Comparison of ENCODE assay signal across 8 cellular contexts in the genomic region with DNA sequence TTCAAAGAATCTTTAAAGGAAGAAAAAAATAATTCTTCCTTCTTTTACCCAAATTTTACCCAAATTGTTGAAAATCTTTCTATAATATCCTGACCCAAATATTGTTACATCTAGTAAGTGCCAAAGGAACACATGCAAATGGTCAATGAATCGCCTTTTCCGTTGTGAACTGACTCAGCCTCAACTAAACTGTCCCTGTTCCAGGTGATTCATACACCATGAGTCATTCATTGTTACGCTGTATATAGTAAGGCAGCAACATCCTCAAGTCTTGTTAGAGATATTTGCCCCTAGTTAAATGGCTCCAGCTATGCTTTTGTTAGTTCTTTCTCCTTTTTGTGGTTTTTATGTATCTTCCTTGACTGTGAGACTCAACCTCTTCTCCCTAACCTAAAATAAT. TPM values are rescaled to one million over a fixed set of nuclear protein-coding genes. Genes with fewer than 3 reads are reported as not detected.
DNase-seq lines count a peak whose midpoint lies in the region; ATAC-seq and TF ChIP-seq lines count a peak whose summit lies in the region.

No MANE protein-coding gene starts in this region.

- peak overlapping the region; percentile 47 for H3K4me3 Mint-ChIP-seq in activated CD8-positive, alpha-beta memory T cell treated with anti-CD3 and anti-CD28 coated beads, Interleukin-2, amount 10 ng/mL, durations not matched to agents 7 days and 5 days
- H3K4me3 Mint-ChIP-seq in T-helper 1 cell treated with Interleukin-12 subunit alpha and Interleukin-12 subunit beta and Interleukin-4 antibody, amounts not matched to agents 30 μg/mL and 1 μg/mL, for 36 hours: peak overlapping the region; percentile 39

- no peaks in the 10 kb centered on the region for H3K27me3 Mint-ChIP-seq in activated CD8-positive, alpha-beta memory T cell treated with anti-CD3 and anti-CD28 coated beads, Interleukin-2, amount 10 ng/mL, durations not matched to agents 7 days and 5 days
- H3K27me3 Mint-ChIP-seq in T-helper 1 cell treated with Interleukin-12 subunit alpha and Interleukin-12 subunit beta and Interleukin-4 antibody, amounts not matched to agents 30 μg/mL and 1 μg/mL, for 36 hours (ENCODE audit: low read depth): no peaks in the 10 kb centered on the region

- no peak for TF ChIP-seq CTCF in fibroblast of mammary gland (conservative IDR thresholded peaks at IDR 0.05; ENCODE audit: control insufficient read depth, insufficient read depth, low read depth, low read length)

- H3K27ac ChIP-seq in skeletal muscle tissue (ENCODE audit: low read depth, low read length): peak overlapping the region; percentile 14

- peaks cover 5 to 19% (median 9%) of the 10 kb centered on the region in 3 donors for H3K4me1 ChIP-seq in skeletal muscle tissue (ENCODE audit: control insufficient read depth in 3 of 3, insufficient read depth in 3 of 3, low read length in 3 of 3)

- H3K36me3 ChIP-seq in skeletal muscle tissue (ENCODE audit: control insufficient read depth in 3 of 3, insufficient read depth in 3 of 3, low read length in 3 of 3): peaks cover 3 to 8% (median 5%) of the 10 kb centered on the region in 3 donors

- ATAC-seq in activated CD8-positive, alpha-beta memory T cell treated with anti-CD3 and anti-CD28 coated beads, Interleukin-2, amount 10 ng/mL, durations not matched to agents 7 days and 5 days: peak; percentile 75
- ATAC-seq in HG03108 (IDR thresholded peaks at IDR 0.05; ENCODE audit: unreplicated experiment) (peak; percentile 57), GM19455 (IDR thresholded peaks at IDR 0.05; ENCODE audit: unreplicated experiment) (no peak), HG03159 (IDR thresholded peaks at IDR 0.05; ENCODE audit: unreplicated experiment) (no peak)

- peaks cover 80% of the 10 kb centered on the region for H3K36me3 Mint-ChIP-seq in activated CD8-positive, alpha-beta memory T cell treated with anti-CD3 and anti-CD28 coated beads, Interleukin-2, amount 10 ng/mL, durations not matched to agents 7 days and 5 days
- H3K36me3 Mint-ChIP-seq in T-helper 1 cell treated with Interleukin-12 subunit alpha and Interleukin-12 subunit beta and Interleukin-4 antibody, amounts not matched to agents 30 μg/mL and 1 μg/mL, for 36 hours (ENCODE audit: low read depth): peaks cover 64% of the 10 kb centered on the region

- CTCF ChIA-PET in activated CD8-positive, alpha-beta memory T cell treated with anti-CD3 and anti-CD28 coated beads, Interleukin-2, amount 10 ng/mL, durations not matched to agents 7 days and 5 days (lab: Charles Lee): interaction anchor here (0.7 to 1.9 kb wide), 9 partner anchors 10 to 741 kb away, joined by 3 to 5 read pairs (median 3); partner anchors contain the start of gene PTGER4

- H3K27me3 ChIP-seq in skeletal muscle tissue (ENCODE audit: control insufficient read depth in 3 of 3, insufficient read depth in 3 of 3, low read length in 3 of 3): no peaks in the 10 kb centered on the region

- H3K27ac Mint-ChIP-seq in activated CD8-positive, alpha-beta memory T cell treated with anti-CD3 and anti-CD28 coated beads, Interleukin-2, amount 10 ng/mL, durations not matched to agents 7 days and 5 days: peak overlapping the region; percentile 86
- peak overlapping the region; percentile 78 for H3K27ac Mint-ChIP-seq in T-helper 1 cell treated with Interleukin-12 subunit alpha and Interleukin-12 subunit beta and Interleukin-4 antibody, amounts not matched to agents 30 μg/mL and 1 μg/mL, for 36 hours

- H3K9me3 Mint-ChIP-seq in activated CD8-positive, alpha-beta memory T cell treated with anti-CD3 and anti-CD28 coated beads, Interleukin-2, amount 10 ng/mL, durations not matched to agents 7 days and 5 days (ENCODE audit: low read depth): no peaks in the 10 kb centered on the region
- no peaks in the 10 kb centered on the region for H3K9me3 Mint-ChIP-seq in T-helper 1 cell treated with Interleukin-12 subunit alpha and Interleukin-12 subunit beta and Interleukin-4 antibody, amounts not matched to agents 30 μg/mL and 1 μg/mL, for 36 hours

- no peaks in the 10 kb centered on the region for H3K9me3 ChIP-seq in skeletal muscle tissue (ENCODE audit: control insufficient read depth in 3 of 3, low read length in 3 of 3)

- H3K4me1 Mint-ChIP-seq in activated CD8-positive, alpha-beta memory T cell treated with anti-CD3 and anti-CD28 coated beads, Interleukin-2, amount 10 ng/mL, durations not matched to agents 7 days and 5 days: peaks cover 69% of the 10 kb centered on the region
- H3K4me1 Mint-ChIP-seq in T-helper 1 cell treated with Interleukin-12 subunit alpha and Interleukin-12 subunit beta and Interleukin-4 antibody, amounts not matched to agents 30 μg/mL and 1 μg/mL, for 36 hours (ENCODE audit: low read depth): peaks cover 63% of the 10 kb centered on the region

- peak; percentile 77 for DNase-seq in activated CD8-positive, alpha-beta memory T cell treated with anti-CD3 and anti-CD28 coated beads, Interleukin-2, amount 10 ng/mL, durations not matched to agents 7 days and 5 days
- DNase-seq in activated CD8-positive, alpha-beta memory T cell treated with anti-CD3 and anti-CD28 coated beads, Interleukin-2, amount 50 U/mL, for 48 hours: no peak
- DNase-seq in fibroblast of mammary gland (ENCODE audit: low read depth): peak; percentile 99

- H3K4me3 ChIP-seq in fibroblast of mammary gland (ENCODE audit: control insufficient read depth, low read depth, low read length) (no peak overlapping the region), skeletal muscle tissue (ENCODE audit: low read length in 3 of 3) (no peak overlapping the region)

- H3K9ac ChIP-seq in skeletal muscle tissue (ENCODE audit: low read depth in 1 of 3, low read length in 3 of 3): no peak overlapping the region

RNA-seq across cellular contexts. Expression of gene PTGER4, which starts 9.7 kb away (rescaled TPM):
- total RNA-seq in activated CD8-positive, alpha-beta memory T cell treated with anti-CD3 and anti-CD28 coated beads, Interleukin-2, amount 10 ng/mL, durations not matched to agents 7 days and 5 days: 10 to 100 TPM; 50.8 to 79.1 TPM
- total RNA-seq in skeletal muscle tissue: 10.4 TPM

Comparison
In these comparisons a context has a peak if more than half of its experiments do, and no peak if none do; other contexts are left out.
1. ATAC-seq: peak in activated CD8-positive, alpha-beta memory T cell treated with anti-CD3 and anti-CD28 coated beads, Interleukin-2, amount 10 ng/mL, durations not matched to agents 7 days and 5 days (single experiment) and HG03108 (single experiment); none in GM19455 (single experiment) and HG03159 (single experiment).